ENCODE assay signal across 15 cellular contexts in the genomic region with DNA sequence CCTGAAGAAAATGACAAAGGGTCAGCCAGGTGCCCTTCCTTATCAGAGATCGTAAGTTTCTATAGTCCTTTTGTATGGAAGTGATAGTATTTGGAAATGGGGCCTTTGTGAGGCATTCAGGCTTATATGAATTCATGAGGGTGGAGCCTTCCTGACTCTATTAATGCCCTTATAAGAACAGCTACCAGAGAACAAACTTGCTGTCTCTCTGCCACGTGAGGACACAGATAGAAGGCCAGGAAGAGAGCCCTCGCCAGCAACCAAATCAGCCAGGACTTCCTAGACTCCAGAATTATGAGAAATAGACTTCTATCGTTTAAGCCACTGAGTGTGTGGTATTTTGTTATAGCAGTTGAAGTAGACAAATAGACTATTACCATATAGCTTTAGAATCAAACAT. TPM values are rescaled to one million over a fixed set of nuclear protein-coding genes. Genes with fewer than 3 reads are reported as not detected.
DNase-seq lines count a peak whose midpoint lies in the region; ATAC-seq and TF ChIP-seq lines count a peak whose summit lies in the region.
"Had no signal": no experiment of that assay in that cellular context is flagged by ENCODE, and none has a peak within 500 bp of the region (broad histone marks: within the 10 kb centered on the region; RNA-seq: fewer than 3 reads in every experiment).

No MANE protein-coding gene starts in this region.

- DNase-seq in COLO829 (ENCODE audit: low spot score) (peak; percentile 13), LNCaP clone FGC (ENCODE audit: low read depth) (peak; percentile 39), chondrocyte (ENCODE audit: low spot score) (no peak), mesendoderm (peak; percentile 28), NAMALWA (ENCODE audit: low spot score) (no peak)
- DNase-seq in activated naive CD4-positive, alpha-beta T cell treated with anti-CD3 and anti-CD28 coated beads for 36 hours, result no peak
- DNase-seq: activated CD4-positive, alpha-beta T cell treated with anti-CD3 and anti-CD28 coated beads, Interleukin-2, amount 10 ng/mL, durations not matched to agents 7 days and 5 days; activated CD8-positive, alpha-beta memory T cell treated with anti-CD3 and anti-CD28 coated beads, Interleukin-2, amount 50 U/mL, for 4 hours; activated gamma-delta T cell; adrenal gland; mucosa of descending colon had no signal

- H3K4ac ChIP-seq in mesendoderm (ENCODE audit: low read depth, low read length), result no peak overlapping the region

- intact Hi-C loops in activated naive CD4-positive, alpha-beta T cell treated with anti-CD3 and anti-CD28 coated beads for 36 hours (cut with micrococcal nuclease), result no loop called here

- H3K79me1 ChIP-seq in mesendoderm (ENCODE audit: low read length), result no peaks in the 10 kb centered on the region

- H2BK15ac ChIP-seq in mesendoderm (replicated peaks; ENCODE audit: low read depth), result no peak overlapping the region

- no peak overlapping the region for H3K23ac ChIP-seq in mesendoderm (ENCODE audit: low read length)

- H3K27me3 ChIP-seq in mesendoderm (ENCODE audit: insufficient read depth, low read length, poor library complexity), result no peaks in the 10 kb centered on the region
- H3K27me3 ChIP-seq: adrenal gland had no signal

- H3K36me3 Mint-ChIP-seq in chondrocyte (ENCODE audit: low read depth), result peaks cover 6% of the 10 kb centered on the region
- peaks cover 19% of the 10 kb centered on the region for H3K36me3 Mint-ChIP-seq in activated naive CD4-positive, alpha-beta T cell treated with anti-CD3 and anti-CD28 coated beads for 36 hours (ENCODE audit: low read depth)

- ATAC-seq in GM19023 (IDR thresholded peaks at IDR 0.05; ENCODE audit: unreplicated experiment), result no peak
- ATAC-seq in GM18505 (IDR thresholded peaks at IDR 0.05; ENCODE audit: unreplicated experiment), result no peak
- ATAC-seq: esophagus mucosa, mucosa of descending colon had no signal

- no peaks in the 10 kb centered on the region for H3K9me3 Mint-ChIP-seq in chondrocyte (ENCODE audit: low read depth)
- H3K9me3 Mint-ChIP-seq in activated naive CD4-positive, alpha-beta T cell treated with anti-CD3 and anti-CD28 coated beads for 36 hours, result no peaks in the 10 kb centered on the region

- no peak for TF ChIP-seq POLR2A in GM18505 (IDR thresholded peaks at IDR 0.05; ENCODE audit: borderline replicate concordance, extremely low read depth, insufficient read depth, insufficient read length)

- H3K4me3 ChIP-seq in LNCaP clone FGC (ENCODE audit: low read depth, low read length) (no peak overlapping the region), mesendoderm (ENCODE audit: low read length) (no peak overlapping the region)
- H3K4me3 ChIP-seq: adrenal gland, mucosa of descending colon had no signal

- peaks cover 29% of the 10 kb centered on the region for H3K4me1 Mint-ChIP-seq in chondrocyte (ENCODE audit: low read depth)
- peaks cover 7% of the 10 kb centered on the region for H3K4me1 Mint-ChIP-seq in activated naive CD4-positive, alpha-beta T cell treated with anti-CD3 and anti-CD28 coated beads for 36 hours (ENCODE audit: low read depth)

- no peak overlapping the region for H4K8ac ChIP-seq in mesendoderm (ENCODE audit: low read depth, low read length)

- H3K27ac Mint-ChIP-seq in chondrocyte (ENCODE audit: unreplicated experiment), result peak overlapping the region; percentile 65
- no peak overlapping the region for H3K27ac Mint-ChIP-seq in activated naive CD4-positive, alpha-beta T cell treated with anti-CD3 and anti-CD28 coated beads for 36 hours
- H3K27ac Mint-ChIP-seq: activated CD4-positive, alpha-beta T cell treated with anti-CD3 and anti-CD28 coated beads, Interleukin-2, amount 10 ng/mL, durations not matched to agents 7 days and 5 days; CD14-positive monocyte had no signal

- H3K27ac ChIP-seq in mesendoderm (ENCODE audit: low read depth, low read length), result no peak overlapping the region
- H3K27ac ChIP-seq: adrenal gland had no signal

- H2AK5ac ChIP-seq in mesendoderm (ENCODE audit: low read length), result no peak overlapping the region

- H4K5ac ChIP-seq in mesendoderm (ENCODE audit: low read length), result no peak overlapping the region

- WGBS in mesendoderm (ENCODE audit: extremely low coverage, insufficient coverage, low lambda C conversion rate), result no CpG with 5 or more reads among the region's 4 CpGs

- no peak overlapping the region for H2BK5ac ChIP-seq in mesendoderm (ENCODE audit: low read length)

- no peaks in the 10 kb centered on the region for H3K27me3 Mint-ChIP-seq in chondrocyte (ENCODE audit: low read depth)
- H3K27me3 Mint-ChIP-seq in activated naive CD4-positive, alpha-beta T cell treated with anti-CD3 and anti-CD28 coated beads for 36 hours (ENCODE audit: low read depth), result no peaks in the 10 kb centered on the region
- H3K27me3 Mint-ChIP-seq: activated CD4-positive, alpha-beta T cell treated with anti-CD3 and anti-CD28 coated beads, Interleukin-2, amount 10 ng/mL, durations not matched to agents 7 days and 5 days had no signal

- no peak for TF ChIP-seq CTCF in LNCaP clone FGC (IDR thresholded peaks at IDR 0.05; ENCODE audit: control insufficient read depth, extremely low read depth, insufficient read depth)
- no peak for TF ChIP-seq CTCF in chondrocyte (IDR thresholded peaks at IDR 0.05)

- no peaks in the 10 kb centered on the region for H3K79me2 ChIP-seq in mesendoderm (ENCODE audit: control insufficient read depth, insufficient read depth, low read length)

- CTCF ChIA-PET in activated naive CD4-positive, alpha-beta T cell treated with anti-CD3 and anti-CD28 coated beads for 36 hours (lab: Charles Lee), result no interaction called here

- H3K36me3 ChIP-seq in mesendoderm (ENCODE audit: control insufficient read depth, insufficient read depth, low read length), result no peaks in the 10 kb centered on the region
- H3K36me3 ChIP-seq: adrenal gland had no signal

- H3K4me3 Mint-ChIP-seq in chondrocyte (ENCODE audit: unreplicated experiment), result no peak overlapping the region
- no peak overlapping the region for H3K4me3 Mint-ChIP-seq in activated naive CD4-positive, alpha-beta T cell treated with anti-CD3 and anti-CD28 coated beads for 36 hours
- H3K4me3 Mint-ChIP-seq: activated CD4-positive, alpha-beta T cell treated with anti-CD3 and anti-CD28 coated beads, Interleukin-2, amount 10 ng/mL, durations not matched to agents 7 days and 5 days; CD14-positive monocyte had no signal

- no peak overlapping the region for H2BK120ac ChIP-seq in mesendoderm (ENCODE audit: low read depth, low read length)

- H3K4me1 ChIP-seq in mesendoderm (ENCODE audit: control insufficient read depth, low read depth, low read length), result no peaks in the 10 kb centered on the region

- H3K18ac ChIP-seq in mesendoderm (ENCODE audit: low read length), result no peak overlapping the region

- no peak overlapping the region for H3K4me2 ChIP-seq in mesendoderm (ENCODE audit: low read length)

- no peak overlapping the region for H3K56ac ChIP-seq in mesendoderm (ENCODE audit: low read length)

- no peak overlapping the region for H3K9ac ChIP-seq in mesendoderm (ENCODE audit: low read length)

RNA-seq across cellular contexts. Expression of a gene that starts 36.7 kb away (rescaled TPM):
- total RNA-seq in chondrocyte, result 12.6 to 18.0 TPM (median 13.2 TPM) in 3 replicates
- polyA plus RNA-seq in mesendoderm (2013, experiment 1 of 2), result 18.0 TPM
- polyA plus RNA-seq in mesendoderm (2013, experiment 2 of 2), result 17.0 TPM
- total RNA-seq in activated naive CD4-positive, alpha-beta T cell treated with anti-CD3 and anti-CD28 coated beads for 36 hours, result 10 to 100 TPM; 13.9 to 18.3 TPM

RNA-seq across cellular contexts. Expression of a gene that starts 36.8 kb away (rescaled TPM):
- total RNA-seq in chondrocyte, result 24.7 to 45.7 TPM (median 26.0 TPM) in 3 replicates
- polyA plus RNA-seq in mesendoderm (2013, experiment 1 of 2), result 7.1 TPM
- polyA plus RNA-seq in mesendoderm (2013, experiment 2 of 2), result 6.9 TPM
- 1 to 10 TPM; 4.1 to 4.3 TPM for total RNA-seq in activated naive CD4-positive, alpha-beta T cell treated with anti-CD3 and anti-CD28 coated beads for 36 hours

Comparison
In these comparisons a context has a peak if more than half of its experiments do, and no peak if none do; other contexts are left out.
1. DNase-seq: peak in COLO829 (single experiment), LNCaP clone FGC (single experiment) and mesendoderm (single experiment); none in chondrocyte (single experiment), NAMALWA (single experiment) and activated naive CD4-positive, alpha-beta T cell treated with anti-CD3 and anti-CD28 coated beads for 36 hours (single experiment).